25 cellular contexts compared by ENCODE assay signal in the genomic region with DNA sequence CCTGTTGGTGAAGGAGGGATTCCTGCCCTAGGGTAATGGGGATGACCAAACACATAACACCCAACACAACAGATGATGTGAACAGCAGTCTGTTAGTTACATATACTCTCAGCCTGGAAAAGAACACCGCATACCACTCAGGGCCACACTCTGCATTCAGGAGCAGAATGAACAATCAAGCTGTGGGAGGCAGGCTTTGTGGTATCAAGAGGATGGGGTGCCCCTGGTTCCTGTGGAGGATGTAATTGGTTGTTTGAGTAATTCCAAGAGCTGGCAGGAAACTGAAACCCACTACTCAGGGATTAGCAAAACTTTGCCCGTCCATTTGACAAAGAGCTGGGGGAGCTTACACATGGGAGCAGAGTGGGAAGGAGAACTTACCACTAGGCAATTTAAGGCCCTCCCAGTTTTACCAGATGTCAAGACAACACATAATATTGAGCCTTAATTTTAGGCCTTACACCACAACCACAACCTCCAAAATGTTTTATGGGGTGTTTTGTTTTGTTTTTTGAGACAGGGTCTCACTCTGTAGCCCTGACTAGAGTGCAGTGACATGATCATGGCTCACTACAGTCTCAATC. TPM values are rescaled to one million over a fixed set of nuclear protein-coding genes. Genes with fewer than 3 reads are reported as not detected.
A peak's percentile ranks its signal among the peaks of the same experiment; 100 is the strongest.
DNase-seq lines count a peak whose midpoint lies in the region; ATAC-seq, FAIRE-seq and TF ChIP-seq lines count a peak whose summit lies in the region.
"Had no signal": no experiment of that assay in that cellular context is flagged by ENCODE, and none has a peak within 500 bp of the region (broad histone marks: within the 10 kb centered on the region; RNA-seq: fewer than 3 reads in every experiment).

No MANE protein-coding gene starts in this region.

- intact Hi-C loops in activated CD4-positive, alpha-beta T cell treated with anti-CD3 and anti-CD28 coated beads for 36 hours (cut with DNase I, micrococcal nuclease), result loop anchor here (1.0 kb wide), 3 partner anchors 15 to 21 kb away; partner anchors contain the start of gene PRKAA1 (in 1 of the 2)

- H3K27ac Mint-ChIP-seq in activated CD4-positive, alpha-beta T cell treated with anti-CD3 and anti-CD28 coated beads for 36 hours, result peak overlapping the region; percentile 26
- H3K27ac Mint-ChIP-seq in astrocyte (ENCODE audit: unreplicated experiment), result no peak overlapping the region
- H3K27ac Mint-ChIP-seq in stimulated activated naive CD8-positive, alpha-beta T cell treated with anti-CD3 and anti-CD28 coated beads, Interleukin-15, amount 100 ng/mL, for 72 hours, result peak overlapping the region in 1 of 2 donors; percentile 5
- H3K27ac Mint-ChIP-seq: B cell; naive thymus-derived CD8-positive, alpha-beta T cell had no signal

- FAIRE-seq in astrocyte (lab: Jason Lieb, UNC), result peak; percentile 32
- FAIRE-seq in RCC 7860 (lab: Jason Lieb, UNC), result no peak
- FAIRE-seq: bronchial epithelial cell, GM12892, H54 had no signal

- no peak overlapping the region for H3K27ac ChIP-seq in astrocyte (ENCODE audit: low read depth, low read length)
- H3K27ac ChIP-seq: 22Rv1, coronary artery, sigmoid colon, SJSA1, uterus had no signal

- H3K4me1 ChIP-seq in astrocyte (ENCODE audit: insufficient read depth, low read length), result peaks cover under 1% of the 10 kb centered on the region
- H3K4me1 ChIP-seq: sigmoid colon, uterus had no signal

- no peak overlapping the region for H3K9ac ChIP-seq in astrocyte (ENCODE audit: low read length)

- no peaks in the 10 kb centered on the region for H3K9me3 ChIP-seq in astrocyte (ENCODE audit: insufficient read depth, low read depth, low read length)
- H3K9me3 ChIP-seq: sigmoid colon, SJSA1, uterus had no signal

- H3K4me2 ChIP-seq in astrocyte (ENCODE audit: low read length), result no peak overlapping the region

- peaks cover 3% of the 10 kb centered on the region for H3K36me3 Mint-ChIP-seq in activated CD4-positive, alpha-beta T cell treated with anti-CD3 and anti-CD28 coated beads for 36 hours (ENCODE audit: low read depth)
- no peaks in the 10 kb centered on the region for H3K36me3 Mint-ChIP-seq in astrocyte (ENCODE audit: low read depth, unreplicated experiment)

- ATAC-seq in activated CD4-positive, alpha-beta T cell treated with anti-CD3 and anti-CD28 coated beads for 36 hours, result peak; percentile 97
- peak; percentile 98 for ATAC-seq in stimulated activated naive CD8-positive, alpha-beta T cell treated with anti-CD3 and anti-CD28 coated beads, Interleukin-15, amount 100 ng/mL, for 72 hours
- ATAC-seq in GM21367 (IDR thresholded peaks at IDR 0.05; ENCODE audit: unreplicated experiment), result no peak
- ATAC-seq: left cardiac atrium; naive thymus-derived CD8-positive, alpha-beta T cell had no signal

- CTCF ChIA-PET in activated CD4-positive, alpha-beta T cell treated with anti-CD3 and anti-CD28 coated beads for 36 hours (lab: Charles Lee), result interaction anchor here (0.7 to 0.9 kb wide), 6 partner anchors 9 to 1137 kb away, joined by 3 to 5 read pairs (median 4); partner anchors contain the start of gene RPL37

- no peak for TF ChIP-seq CTCF in astrocyte (IDR thresholded peaks at IDR 0.05; ENCODE audit: insufficient read depth, low read depth, low read length)

- no peaks in the 10 kb centered on the region for H3K27me3 ChIP-seq in astrocyte (ENCODE audit: insufficient read depth, low read length)
- H3K27me3 ChIP-seq: sigmoid colon, SJSA1, uterus had no signal

- H3K9me3 Mint-ChIP-seq in activated CD4-positive, alpha-beta T cell treated with anti-CD3 and anti-CD28 coated beads for 36 hours (ENCODE audit: low read depth), result no peaks in the 10 kb centered on the region
- H3K9me3 Mint-ChIP-seq in astrocyte (ENCODE audit: unreplicated experiment), result no peaks in the 10 kb centered on the region
- no peaks in the 10 kb centered on the region for H3K9me3 Mint-ChIP-seq in stimulated activated naive CD8-positive, alpha-beta T cell treated with anti-CD3 and anti-CD28 coated beads, Interleukin-15, amount 100 ng/mL, for 72 hours
- H3K9me3 Mint-ChIP-seq: naive thymus-derived CD8-positive, alpha-beta T cell had no signal

- no peak overlapping the region for H3K4me3 Mint-ChIP-seq in activated CD4-positive, alpha-beta T cell treated with anti-CD3 and anti-CD28 coated beads for 36 hours
- H3K4me3 Mint-ChIP-seq in astrocyte (ENCODE audit: unreplicated experiment), result no peak overlapping the region
- H3K4me3 Mint-ChIP-seq in stimulated activated naive CD8-positive, alpha-beta T cell treated with anti-CD3 and anti-CD28 coated beads, Interleukin-15, amount 100 ng/mL, for 72 hours, result peak overlapping the region in 1 of 2 donors; percentile 42
- H3K4me3 Mint-ChIP-seq: B cell; naive thymus-derived CD8-positive, alpha-beta T cell had no signal

- H4K20me1 ChIP-seq in astrocyte (ENCODE audit: insufficient read depth, low read length), result no peaks in the 10 kb centered on the region

- H3K4me3 ChIP-seq in astrocyte (ENCODE audit: insufficient read depth, low read depth, low read length), result no peak overlapping the region
- H3K4me3 ChIP-seq: coronary artery, sigmoid colon, SJSA1, uterus had no signal

- H2AFZ ChIP-seq in astrocyte (ENCODE audit: low read depth, low read length), result no peak overlapping the region

- POLR2A ChIA-PET in activated CD4-positive, alpha-beta T cell treated with anti-CD3 and anti-CD28 coated beads for 36 hours (lab: Charles Lee), result interaction anchor here (0.9 to 1.3 kb wide), 3 partner anchors 12 to 22 kb away, joined by 4 to 15 read pairs (median 6); partner anchors contain the start of gene RPL37

- H3K4me1 Mint-ChIP-seq in activated CD4-positive, alpha-beta T cell treated with anti-CD3 and anti-CD28 coated beads for 36 hours, result peaks cover 10% of the 10 kb centered on the region
- peaks cover under 1% of the 10 kb centered on the region for H3K4me1 Mint-ChIP-seq in astrocyte (ENCODE audit: low read depth, unreplicated experiment)
- peaks cover 10% of the 10 kb centered on the region for H3K4me1 Mint-ChIP-seq in stimulated activated naive CD8-positive, alpha-beta T cell treated with anti-CD3 and anti-CD28 coated beads, Interleukin-15, amount 100 ng/mL, for 72 hours
- H3K4me1 Mint-ChIP-seq: B cell; naive thymus-derived CD8-positive, alpha-beta T cell had no signal

- H3K36me3 ChIP-seq in astrocyte (ENCODE audit: insufficient read depth, low read length), result no peaks in the 10 kb centered on the region
- H3K36me3 ChIP-seq: sigmoid colon, SJSA1, uterus had no signal

- DNase-seq in activated CD4-positive, alpha-beta T cell treated with anti-CD3 and anti-CD28 coated beads for 36 hours, result peak; percentile 77
- DNase-seq in activated CD4-positive, alpha-beta T cell treated with anti-CD3 and anti-CD28 coated beads, Interleukin-2, amount 50 U/mL, for 1 hour, result no peak
- DNase-seq in stimulated activated CD4-positive, alpha-beta T cell treated with anti-CD3 and anti-CD28 coated beads, Interleukin-15, amount 100 ng/mL, for 48 hours (ENCODE audit: low read depth in 2 of 2), result peak; percentile 36 to 47
- DNase-seq in stimulated activated CD4-positive, alpha-beta T cell treated with anti-CD3 and anti-CD28 coated beads, Interleukin-4, amount 100 ng/mL, for 1 hour, result no peak
- DNase-seq in astrocyte (ENCODE audit: low read depth) (no peak), RCC 7860 (ENCODE audit: low spot score) (no peak)
- DNase-seq in stimulated activated naive CD8-positive, alpha-beta T cell treated with anti-CD3 and anti-CD28 coated beads, Interleukin-15, amount 100 ng/mL, for 72 hours, result peak in 1 of 2 donors; percentile 59
- DNase-seq: activated CD4-positive, CD25-positive, alpha-beta regulatory T cell; DMS79; Karpas-422; left cardiac atrium; naive thymus-derived CD8-positive, alpha-beta T cell; NCI-H1092; NCI-H2029 treated with DMSO at 0.1 percent for 48 hours; sigmoid colon; substantia nigra; uterus had no signal

- H3K79me2 ChIP-seq in astrocyte (ENCODE audit: insufficient read depth, low read length), result no peaks in the 10 kb centered on the region

- H3K27me3 Mint-ChIP-seq in activated CD4-positive, alpha-beta T cell treated with anti-CD3 and anti-CD28 coated beads for 36 hours, result no peaks in the 10 kb centered on the region
- H3K27me3 Mint-ChIP-seq in astrocyte (ENCODE audit: low read depth, unreplicated experiment), result no peaks in the 10 kb centered on the region
- H3K27me3 Mint-ChIP-seq in stimulated activated naive CD8-positive, alpha-beta T cell treated with anti-CD3 and anti-CD28 coated beads, Interleukin-15, amount 100 ng/mL, for 72 hours, result no peaks in the 10 kb centered on the region
- H3K27me3 Mint-ChIP-seq: B cell; naive thymus-derived CD8-positive, alpha-beta T cell had no signal

RNA-seq across cellular contexts. Expression of gene PRKAA1, which starts 15.6 kb away (rescaled TPM):
- 10 to 100 TPM; 46.9 to 63.9 TPM for total RNA-seq in activated CD4-positive, alpha-beta T cell treated with anti-CD3 and anti-CD28 coated beads for 36 hours
- total RNA-seq in astrocyte, result 65.6 and 70.3 TPM in 2 replicates

RNA-seq across cellular contexts. Expression of gene RPL37, which starts 21.2 kb away (rescaled TPM):
- 1,000 to 10,000 TPM; 1,915 to 1,951 TPM for total RNA-seq in activated CD4-positive, alpha-beta T cell treated with anti-CD3 and anti-CD28 coated beads for 36 hours
- total RNA-seq in astrocyte, result 981 and 1,090 TPM in 2 replicates

RNA-seq across cellular contexts. Expression of gene CARD6, which starts 27.4 kb away (rescaled TPM):
- 1 to 10 TPM; 1.5 to 1.7 TPM for total RNA-seq in activated CD4-positive, alpha-beta T cell treated with anti-CD3 and anti-CD28 coated beads for 36 hours
- total RNA-seq in astrocyte, result 0.96 and 1.0 TPM in 2 replicates

RNA-seq across cellular contexts. Expression of gene TTC33, which starts 58.0 kb away (rescaled TPM):
- 10 to 100 TPM; 31.4 to 31.7 TPM for total RNA-seq in activated CD4-positive, alpha-beta T cell treated with anti-CD3 and anti-CD28 coated beads for 36 hours
- 12.0 and 13.3 TPM in 2 replicates for total RNA-seq in astrocyte

Comparison
In these comparisons a context has a peak if more than half of its experiments do, and no peak if none do; other contexts are left out.
1. DNase-seq: peak in activated CD4-positive, alpha-beta T cell treated with anti-CD3 and anti-CD28 coated beads for 36 hours (single experiment) and stimulated activated CD4-positive, alpha-beta T cell treated with anti-CD3 and anti-CD28 coated beads, Interleukin-15, amount 100 ng/mL, for 48 hours (2 of 2); none in activated CD4-positive, alpha-beta T cell treated with anti-CD3 and anti-CD28 coated beads, Interleukin-2, amount 50 U/mL, for 1 hour (single experiment), stimulated activated CD4-positive, alpha-beta T cell treated with anti-CD3 and anti-CD28 coated beads, Interleukin-4, amount 100 ng/mL, for 1 hour (single experiment), astrocyte (single experiment) and RCC 7860 (single experiment).